ENCODE assay signal across 1 cellular context in genomic region chr11:38278457-38279141, GRCh38.
TF ChIP-seq lines count a peak whose summit lies in the region.

No MANE protein-coding gene starts in this region.

TF ChIP-seq in H1, 55 proteins besides CTCF, POLR2A, EP300 and RAD21:
- TF ChIP-seq ATF2 (IDR thresholded peaks at IDR 0.05; ENCODE audit: low read length) (no peak), JUN (IDR thresholded peaks at IDR 0.05; ENCODE audit: low read depth, low read length) (no peak), KDM1A (IDR thresholded peaks at IDR 0.05; ENCODE audit: borderline replicate concordance, low read length) (no peak), RNF2 (IDR thresholded peaks at IDR 0.05; ENCODE audit: borderline replicate concordance, low read depth, low read length, missing control alignments, poor library complexity, severe bottlenecking) (no peak)
